8 cellular contexts compared by ENCODE assay signal in genomic region chr11:28110839-28111235, GRCh38. TPM values are rescaled to one million over a fixed set of nuclear protein-coding genes. Genes with fewer than 3 reads are reported as not detected.
DNase-seq lines count a peak whose midpoint lies in the region; ATAC-seq, FAIRE-seq and TF ChIP-seq lines count a peak whose summit lies in the region.

No MANE protein-coding gene starts in this region.

- peak overlapping the region; percentile 89 for H3K9ac ChIP-seq in NT2/D1 (ENCODE audit: insufficient read length, low read depth)
- peak overlapping the region; percentile 100 for H3K9ac ChIP-seq in endothelial cell of umbilical vein (replicated peaks; ENCODE audit: extremely low read depth, insufficient read depth, low read length)

- POLR2A ChIA-PET in CD8-positive, alpha-beta T cell (lab: Charles Lee), result no interaction called here
- POLR2A ChIA-PET in endothelial cell of umbilical vein (lab: Charles Lee), result no interaction called here

- H3K4me1 ChIP-seq in CD8-positive, alpha-beta T cell (ENCODE audit: insufficient read depth, low read length), result peaks cover 40% of the 10 kb centered on the region
- H3K4me1 ChIP-seq in NT2/D1 (ENCODE audit: insufficient read depth, insufficient read length) (no peaks in the 10 kb centered on the region), endothelial cell of umbilical vein (ENCODE audit: control insufficient read depth, extremely low read depth, insufficient read depth, low read length) (peaks cover 31% of the 10 kb centered on the region), neutrophil (ENCODE audit: control insufficient read depth in 1 of 2, insufficient read depth in 1 of 2, low read depth in 1 of 2, low read length in 1 of 2) (peaks cover 37 to 40% of the 10 kb centered on the region in 2 experiments)

- no peaks in the 10 kb centered on the region for H3K9me3 Mint-ChIP-seq in CD8-positive, alpha-beta T cell

- H3K27ac ChIP-seq in CD8-positive, alpha-beta T cell (ENCODE audit: low read depth, low read length), result peak overlapping the region; percentile 84
- H3K27ac ChIP-seq in endothelial cell of umbilical vein (ENCODE audit: insufficient read depth, low read depth, low read length), result peak overlapping the region; percentile 98
- H3K27ac ChIP-seq in neutrophil, result peak overlapping the region; percentile 81

- H4K20me1 ChIP-seq in endothelial cell of umbilical vein (replicated peaks; ENCODE audit: control insufficient read depth, extremely low read depth, insufficient read depth, low read length), result no peaks in the 10 kb centered on the region

- intact Hi-C loops in CD8-positive, alpha-beta T cell (cut with DNase I, micrococcal nuclease), result loop anchor here in 1 of 2 experiments (5.0 kb wide), 1 partner anchor 749 kb away; the partner anchor contains the start of gene CCDC34
- intact Hi-C loops in endothelial cell of umbilical vein (cut with micrococcal nuclease), result loop anchor here (5.0 kb wide), 1 partner anchor 1216 kb away; no protein-coding TSS in a partner anchor

- H3K4me2 ChIP-seq in endothelial cell of umbilical vein (ENCODE audit: insufficient read depth, low read length), result peak overlapping the region; percentile 98

- H3K9me1 ChIP-seq in endothelial cell of umbilical vein (replicated peaks; ENCODE audit: control insufficient read depth, extremely low read depth, insufficient read depth, low read length), result no peaks in the 10 kb centered on the region

- H3K27ac Mint-ChIP-seq in CD8-positive, alpha-beta T cell, result peak overlapping the region; percentile 98

- no peak for FAIRE-seq in endothelial cell of umbilical vein (lab: Jason Lieb, UNC)

- no TSS peak for BruUV-seq in endothelial cell of umbilical vein (replicated peaks; lab: Mats Ljungman, UMichigan)

- peaks cover 68% of the 10 kb centered on the region for H3K4me1 Mint-ChIP-seq in CD8-positive, alpha-beta T cell (ENCODE audit: low read depth)

- peaks cover 35% of the 10 kb centered on the region for H3K36me3 Mint-ChIP-seq in CD8-positive, alpha-beta T cell

- no peaks in the 10 kb centered on the region for H3K27me3 Mint-ChIP-seq in CD8-positive, alpha-beta T cell (ENCODE audit: low read depth)

- H2AFZ ChIP-seq in endothelial cell of umbilical vein (ENCODE audit: low read depth, low read length), result peak overlapping the region; percentile 29

- H3K4me3 ChIP-seq in CD8-positive, alpha-beta T cell (ENCODE audit: low read depth, low read length), result peak overlapping the region; percentile 72
- peak overlapping the region; percentile 76 for H3K4me3 ChIP-seq in NT2/D1 (ENCODE audit: insufficient read length, low read depth)
- peak overlapping the region; percentile 34 to 96 (median 48) for H3K4me3 ChIP-seq in endothelial cell of umbilical vein (replicated peaks in 1 of 3; ENCODE audit: insufficient read depth in 1 of 3, low read depth in 1 of 3, low read length in 3 of 3)
- H3K4me3 ChIP-seq in neutrophil (ENCODE audit: low read depth in 1 of 2, low read length in 1 of 2), result peak overlapping the region; percentile 68 to 74

- no peak for DNase-seq in CD8-positive, alpha-beta T cell
- no peak for DNase-seq in NT2/D1 (ENCODE audit: low read depth, low spot score)
- DNase-seq in endothelial cell of umbilical vein (ENCODE audit: low read depth, low spot score), result no peak
- DNase-seq in NOMO-1 (lab: John Stamatoyannopoulos, UW; ENCODE audit: unreplicated experiment in 2 of 2), result no peak
- DNase-seq in NCI-H2227 (lab: John Stamatoyannopoulos, UW; ENCODE audit: unreplicated experiment), result no peak
- no peak for DNase-seq in activated CD4-positive, CD25-positive, alpha-beta regulatory T cell (lab: John Stamatoyannopoulos, UW)

- H3K9me3 ChIP-seq in CD8-positive, alpha-beta T cell (ENCODE audit: low read length), result no peaks in the 10 kb centered on the region
- H3K9me3 ChIP-seq in NT2/D1 (ENCODE audit: insufficient read depth, low read length), result no peaks in the 10 kb centered on the region
- no peaks in the 10 kb centered on the region for H3K9me3 ChIP-seq in endothelial cell of umbilical vein (replicated peaks; ENCODE audit: control insufficient read depth, insufficient read depth, low read length)
- no peaks in the 10 kb centered on the region for H3K9me3 ChIP-seq in neutrophil

- dilution Hi-C loops in endothelial cell of umbilical vein (cut with MboI; ENCODE audit: extremely low pct_ligation_motif_present, low sequenced_read_pairs), result no loop called here

- H3K36me3 ChIP-seq in CD8-positive, alpha-beta T cell (ENCODE audit: insufficient read depth, low read length), result peaks cover 6% of the 10 kb centered on the region
- H3K36me3 ChIP-seq in NT2/D1 (ENCODE audit: insufficient read depth, insufficient read length, low read length) (peaks cover 21% of the 10 kb centered on the region), endothelial cell of umbilical vein (ENCODE audit: control insufficient read depth in 2 of 2, extremely low read depth in 1 of 2, insufficient read depth in 2 of 2, low read length in 2 of 2) (no peaks in the 10 kb centered on the region), neutrophil (no peaks in the 10 kb centered on the region)

- no peak for ATAC-seq in CD8-positive, alpha-beta T cell
- no peak for ATAC-seq in HG02642 (IDR thresholded peaks at IDR 0.05; ENCODE audit: poor library complexity, unreplicated experiment)

- TF ChIP-seq CTCF in CD8-positive, alpha-beta T cell (IDR thresholded peaks at IDR 0.05), result no peak
- no peak for TF ChIP-seq CTCF in endothelial cell of umbilical vein (IDR thresholded peaks at IDR 0.05; ENCODE audit: extremely low read depth in 1 of 2, insufficient read depth in 1 of 2, low read depth in 1 of 2, low read length in 2 of 2)
- no peak for TF ChIP-seq CTCF in neutrophil (IDR thresholded peaks at IDR 0.05)

- CTCF ChIA-PET in CD8-positive, alpha-beta T cell (lab: Charles Lee), result no interaction called here
- CTCF ChIA-PET in endothelial cell of umbilical vein (lab: Charles Lee), result interaction anchor here (1.2 to 2.1 kb wide), 3 partner anchors 395 to 1049 kb away, joined by 4 to 7 read pairs (median 5); no protein-coding TSS in a partner anchor

- H3K4me3 Mint-ChIP-seq in CD8-positive, alpha-beta T cell, result peak overlapping the region; percentile 94

- H3K27me3 ChIP-seq in CD8-positive, alpha-beta T cell (ENCODE audit: insufficient read depth, low read length), result no peaks in the 10 kb centered on the region
- no peaks in the 10 kb centered on the region for H3K27me3 ChIP-seq in NT2/D1 (ENCODE audit: insufficient read depth, insufficient read length)
- no peaks in the 10 kb centered on the region for H3K27me3 ChIP-seq in endothelial cell of umbilical vein (ENCODE audit: control insufficient read depth in 2 of 2, insufficient read depth in 2 of 2, low read length in 2 of 2)
- no peaks in the 10 kb centered on the region for H3K27me3 ChIP-seq in neutrophil

- no peak for TF ChIP-seq POLR2A in endothelial cell of umbilical vein (IDR thresholded peaks at IDR 0.05; ENCODE audit: low read depth, low read length)

- H3K79me2 ChIP-seq in endothelial cell of umbilical vein (ENCODE audit: control insufficient read depth, insufficient read depth, low read length), result peaks cover 40% of the 10 kb centered on the region

TF ChIP-seq in endothelial cell of umbilical vein, 7 proteins besides CTCF, POLR2A, EP300 and RAD21:
- no peak for TF ChIP-seq JUN (IDR thresholded peaks at IDR 0.05; ENCODE audit: borderline replicate concordance, insufficient read depth, insufficient read length, low read depth)
- TF ChIP-seq MAX (IDR thresholded peaks at IDR 0.05; ENCODE audit: insufficient read depth, insufficient read length), result no peak
- no peak for TF ChIP-seq MYC (IDR thresholded peaks at IDR 0.05; ENCODE audit: low read depth, low read length)
- TF ChIP-seq EZH2 (IDR thresholded peaks at IDR 0.05; ENCODE audit: borderline replicate concordance, low read depth, low read length, severe bottlenecking), result no peak
- TF ChIP-seq GATA2 (IDR thresholded peaks at IDR 0.05; ENCODE audit: insufficient read depth, insufficient read length, low read depth, low read length), result no peak
- no peak for TF ChIP-seq FOS (IDR thresholded peaks at IDR 0.05; ENCODE audit: borderline replicate concordance, insufficient read depth, low read length)
- TF ChIP-seq POLR2AphosphoS5 (IDR thresholded peaks at IDR 0.05; ENCODE audit: insufficient read depth, low read depth, low read length), result no peak

RNA-seq across cellular contexts. Expression of gene METTL15, which starts 2.6 kb away (rescaled TPM):
- 1 to 10 TPM; 2.8 to 3.7 TPM for total RNA-seq in CD8-positive, alpha-beta T cell
- 10.9 and 12.1 TPM in 2 replicates for total RNA-seq in endothelial cell of umbilical vein
- polyA plus RNA-seq in endothelial cell of umbilical vein, result 3.2 and 4.2 TPM in 2 replicates
- 3.9 and 5.0 TPM in 2 replicates for polyA plus RNA-seq in endothelial cell of umbilical vein (2011; cell fraction: cytosol; rRNA removed)
- 12.1 and 12.7 TPM in 2 replicates for polyA plus RNA-seq in endothelial cell of umbilical vein (2011; cell fraction: nucleus; rRNA removed)
- polyA plus RNA-seq in endothelial cell of umbilical vein (2012), result 8.0 TPM in 2 replicates
- 22.8 and 26.7 TPM in 2 replicates for polyA minus RNA-seq in endothelial cell of umbilical vein
- polyA minus RNA-seq in endothelial cell of umbilical vein (2011; cell fraction: cytosol; rRNA and poly(A)+ RNA removed), result 11.6 TPM
- polyA minus RNA-seq in endothelial cell of umbilical vein (2011; cell fraction: nucleus; rRNA and poly(A)+ RNA removed), result 46.8 and 67.8 TPM in 2 replicates

RNA-seq across cellular contexts. Expression of gene KIF18A, which starts 2.9 kb away (rescaled TPM):
- total RNA-seq in CD8-positive, alpha-beta T cell, result 1 to 10 TPM; 1.5 to 2.6 TPM
- 14.1 and 18.5 TPM in 2 replicates for total RNA-seq in endothelial cell of umbilical vein
- 2.2 and 2.5 TPM in 2 replicates for polyA plus RNA-seq in endothelial cell of umbilical vein
- 5.5 and 5.7 TPM in 2 replicates for polyA plus RNA-seq in endothelial cell of umbilical vein (2011; cell fraction: cytosol; rRNA removed)
- polyA plus RNA-seq in endothelial cell of umbilical vein (2011; cell fraction: nucleus; rRNA removed), result 9.9 and 17.3 TPM in 2 replicates
- 6.6 and 13.6 TPM in 2 replicates for polyA plus RNA-seq in endothelial cell of umbilical vein (2012)
- polyA minus RNA-seq in endothelial cell of umbilical vein, result 9.1 and 15.0 TPM in 2 replicates
- 15.1 TPM for polyA minus RNA-seq in endothelial cell of umbilical vein (2011; cell fraction: cytosol; rRNA and poly(A)+ RNA removed)
- polyA minus RNA-seq in endothelial cell of umbilical vein (2011; cell fraction: nucleus; rRNA and poly(A)+ RNA removed), result 41.4 and 60.8 TPM in 2 replicates
